ENCODE assay signal across 17 cellular contexts in the genomic region with DNA sequence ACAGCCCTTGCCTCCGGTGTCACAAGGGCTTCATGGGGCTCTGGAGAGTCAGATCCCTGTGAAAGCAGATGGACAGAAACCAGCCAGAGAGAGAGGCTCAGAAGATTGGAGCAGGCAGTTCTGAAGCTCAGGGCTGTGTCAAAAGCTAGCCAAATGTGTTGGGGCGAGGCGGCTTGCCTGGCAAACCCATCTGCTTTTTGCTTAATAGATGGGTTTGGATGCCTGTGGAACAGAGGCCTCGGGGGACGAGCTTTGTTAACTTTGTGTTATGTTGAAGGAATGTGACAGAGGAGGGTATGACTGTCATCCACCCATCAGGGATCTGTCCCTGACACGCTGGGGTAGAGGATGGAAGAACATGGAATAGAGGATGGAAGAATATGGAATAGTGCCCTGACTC.
DNase-seq lines count a peak whose midpoint lies in the region; ATAC-seq and TF ChIP-seq lines count a peak whose summit lies in the region.
"Had no signal": no experiment of that assay in that cellular context is flagged by ENCODE, and none has a peak within 500 bp of the region (broad histone marks: within the 10 kb centered on the region; RNA-seq: fewer than 3 reads in every experiment).

No MANE protein-coding gene starts in this region.

- H3K4me1 ChIP-seq in HAP-1: no peaks in the 10 kb centered on the region

- peaks cover 8% of the 10 kb centered on the region for H3K9me3 Mint-ChIP-seq in T-helper 1 cell treated with Interleukin-12 subunit alpha and Interleukin-12 subunit beta and Interleukin-4 antibody, amounts not matched to agents 30 μg/mL and 1 μg/mL, for 36 hours
- no peaks in the 10 kb centered on the region for H3K9me3 Mint-ChIP-seq in nephron progenitor cell
- no peaks in the 10 kb centered on the region for H3K9me3 Mint-ChIP-seq in stimulated activated effector memory CD8-positive, alpha-beta T cell treated with anti-CD3 and anti-CD28 coated beads, Interleukin-12 subunit alpha, Interleukin-12 subunit beta, amount 100 ng/mL, for 72 hours

- H3K27ac Mint-ChIP-seq in T-helper 1 cell treated with Interleukin-12 subunit alpha and Interleukin-12 subunit beta and Interleukin-4 antibody, amounts not matched to agents 30 μg/mL and 1 μg/mL, for 36 hours: peak overlapping the region; percentile 22
- H3K27ac Mint-ChIP-seq in nephron progenitor cell: peak overlapping the region; percentile 29
- H3K27ac Mint-ChIP-seq in stimulated activated effector memory CD8-positive, alpha-beta T cell treated with anti-CD3 and anti-CD28 coated beads, Interleukin-12 subunit alpha, Interleukin-12 subunit beta, amount 100 ng/mL, for 72 hours: peak overlapping the region; percentile 15

- H3K9me3 ChIP-seq in HAP-1: no peaks in the 10 kb centered on the region
- H3K9me3 ChIP-seq: A549 had no signal

- DNase-seq in T-helper 1 cell: no peak
- peak; percentile 59 for DNase-seq in Ammon's horn (ENCODE audit: low spot score)
- no peak for DNase-seq in nephron progenitor cell
- no peak for DNase-seq in stimulated activated effector memory CD8-positive, alpha-beta T cell treated with anti-CD3 and anti-CD28 coated beads, Interleukin-12 subunit alpha, Interleukin-12 subunit beta, amount 100 ng/mL, for 72 hours (ENCODE audit: low spot score in 2 of 2)
- no peak for DNase-seq in HAP-1 (ENCODE audit: low spot score in 2 of 2)
- DNase-seq: AML-193; CD4-positive, alpha-beta memory T cell; DMS153; DMS79; GDM1; GM23248; HCEC 1CT had no signal

- in situ Hi-C loops in HAP-1 (cut with MboI; ENCODE audit: low sequenced_read_pairs): no loop called here

- ATAC-seq in stimulated activated effector memory CD8-positive, alpha-beta T cell treated with anti-CD3 and anti-CD28 coated beads, Interleukin-12 subunit alpha, Interleukin-12 subunit beta, amount 100 ng/mL, for 72 hours: no peak
- ATAC-seq in HG03378 (IDR thresholded peaks at IDR 0.05; ENCODE audit: unreplicated experiment): no peak
- ATAC-seq: A549 had no signal

- no peak for TF ChIP-seq CTCF in nephron progenitor cell (IDR thresholded peaks at IDR 0.05)

- H3K27me3 ChIP-seq in HAP-1 (ENCODE audit: low read depth): no peaks in the 10 kb centered on the region
- H3K27me3 ChIP-seq: BLaER1 had no signal

- H3K36me3 ChIP-seq in HAP-1 (replicated peaks): peaks cover 63% of the 10 kb centered on the region

- no peaks in the 10 kb centered on the region for H3K27me3 Mint-ChIP-seq in T-helper 1 cell treated with Interleukin-12 subunit alpha and Interleukin-12 subunit beta and Interleukin-4 antibody, amounts not matched to agents 30 μg/mL and 1 μg/mL, for 36 hours (ENCODE audit: low read depth)
- H3K27me3 Mint-ChIP-seq in nephron progenitor cell (ENCODE audit: low read depth, poor library complexity): no peaks in the 10 kb centered on the region
- H3K27me3 Mint-ChIP-seq: CD4-positive, alpha-beta memory T cell had no signal

- H3K36me3 Mint-ChIP-seq in T-helper 1 cell treated with Interleukin-12 subunit alpha and Interleukin-12 subunit beta and Interleukin-4 antibody, amounts not matched to agents 30 μg/mL and 1 μg/mL, for 36 hours (ENCODE audit: low read depth): peaks cover 30% of the 10 kb centered on the region
- peaks cover 55% of the 10 kb centered on the region for H3K36me3 Mint-ChIP-seq in nephron progenitor cell (ENCODE audit: low read depth)
- H3K36me3 Mint-ChIP-seq in stimulated activated effector memory CD8-positive, alpha-beta T cell treated with anti-CD3 and anti-CD28 coated beads, Interleukin-12 subunit alpha, Interleukin-12 subunit beta, amount 100 ng/mL, for 72 hours: peaks cover 71% of the 10 kb centered on the region

- H3K4me3 ChIP-seq in HAP-1: no peak overlapping the region
- H3K4me3 ChIP-seq: A549, BLaER1, GM23248 had no signal

- no peak overlapping the region for H3K4me3 Mint-ChIP-seq in T-helper 1 cell treated with Interleukin-12 subunit alpha and Interleukin-12 subunit beta and Interleukin-4 antibody, amounts not matched to agents 30 μg/mL and 1 μg/mL, for 36 hours
- no peak overlapping the region for H3K4me3 Mint-ChIP-seq in nephron progenitor cell
- no peak overlapping the region for H3K4me3 Mint-ChIP-seq in stimulated activated effector memory CD8-positive, alpha-beta T cell treated with anti-CD3 and anti-CD28 coated beads, Interleukin-12 subunit alpha, Interleukin-12 subunit beta, amount 100 ng/mL, for 72 hours
- H3K4me3 Mint-ChIP-seq: CD14-positive monocyte; CD4-positive, alpha-beta memory T cell had no signal

- peaks cover 15% of the 10 kb centered on the region for H3K4me1 Mint-ChIP-seq in T-helper 1 cell treated with Interleukin-12 subunit alpha and Interleukin-12 subunit beta and Interleukin-4 antibody, amounts not matched to agents 30 μg/mL and 1 μg/mL, for 36 hours (ENCODE audit: low read depth)
- H3K4me1 Mint-ChIP-seq in nephron progenitor cell: peaks cover 18% of the 10 kb centered on the region
- H3K4me1 Mint-ChIP-seq in stimulated activated effector memory CD8-positive, alpha-beta T cell treated with anti-CD3 and anti-CD28 coated beads, Interleukin-12 subunit alpha, Interleukin-12 subunit beta, amount 100 ng/mL, for 72 hours: peaks cover 18% of the 10 kb centered on the region
